ENCODE assay signal across 15 cellular contexts in genomic region chr9:83681490-83681889, GRCh38.
"Had no signal": no experiment of that assay in that cellular context is flagged by ENCODE, and none has a peak within 500 bp of the region (broad histone marks: within the 10 kb centered on the region; RNA-seq: fewer than 3 reads in every experiment).

No MANE protein-coding gene starts in this region.

- H3K27me3 ChIP-seq: neural progenitor cell, stomach had no signal

- H3K4me1 ChIP-seq: neural progenitor cell had no signal

- H3K4me3 ChIP-seq: neural progenitor cell, psoas muscle, stomach had no signal

- H3K27ac ChIP-seq: neural progenitor cell, psoas muscle, stomach, WERI-Rb-1 had no signal

- ATAC-seq: activated CD8-positive, alpha-beta memory T cell treated with anti-CD3 and anti-CD28 coated beads, Interleukin-2, amount 10 ng/mL, durations not matched to agents 7 days and 5 days; activated T-cell treated with anti-CD3 and anti-CD28 coated beads, Interleukin-2, amount 50 U/mL, for 4 hours; psoas muscle; right cardiac atrium had no signal

- H3K27ac Mint-ChIP-seq: activated CD8-positive, alpha-beta memory T cell treated with anti-CD3 and anti-CD28 coated beads, Interleukin-2, amount 10 ng/mL, durations not matched to agents 7 days and 5 days; neural progenitor cell had no signal

- H3K9me3 ChIP-seq: psoas muscle, stomach had no signal

- H3K9me3 Mint-ChIP-seq: activated T-cell treated with anti-CD3 and anti-CD28 coated beads, Interleukin-2, amount 50 U/mL, for 4 hours; neural progenitor cell had no signal

- H3K27me3 Mint-ChIP-seq: activated CD8-positive, alpha-beta memory T cell treated with anti-CD3 and anti-CD28 coated beads, Interleukin-2, amount 10 ng/mL, durations not matched to agents 7 days and 5 days had no signal

- DNase-seq: activated CD4-positive, alpha-beta T cell treated with anti-CD3 and anti-CD28 coated beads for 1 hour; activated CD8-positive, alpha-beta memory T cell treated with anti-CD3 and anti-CD28 coated beads, Interleukin-2, amount 10 ng/mL, durations not matched to agents 7 days and 5 days; activated gamma-delta T cell; activated T-cell treated with anti-CD3 and anti-CD28 coated beads, Interleukin-2, amount 50 U/mL, for 4 hours; effector CD4-positive, alpha-beta T cell; hypothalamus; mammary epithelial cell; psoas muscle; right cardiac atrium; stimulated activated CD4-positive, alpha-beta T cell treated with anti-CD3 and anti-CD28 coated beads, Interleukin-2, amount 100 ng/mL, for 24 hours; stomach; SW 1271; trophoblast cell; WERI-Rb-1 had no signal

- H3K4me1 Mint-ChIP-seq: neural progenitor cell had no signal

- H3K4me3 Mint-ChIP-seq: activated CD8-positive, alpha-beta memory T cell treated with anti-CD3 and anti-CD28 coated beads, Interleukin-2, amount 10 ng/mL, durations not matched to agents 7 days and 5 days; activated T-cell treated with anti-CD3 and anti-CD28 coated beads, Interleukin-2, amount 50 U/mL, for 4 hours; neural progenitor cell had no signal
